ENCODE assay signal across 1 cellular context in the genomic region with DNA sequence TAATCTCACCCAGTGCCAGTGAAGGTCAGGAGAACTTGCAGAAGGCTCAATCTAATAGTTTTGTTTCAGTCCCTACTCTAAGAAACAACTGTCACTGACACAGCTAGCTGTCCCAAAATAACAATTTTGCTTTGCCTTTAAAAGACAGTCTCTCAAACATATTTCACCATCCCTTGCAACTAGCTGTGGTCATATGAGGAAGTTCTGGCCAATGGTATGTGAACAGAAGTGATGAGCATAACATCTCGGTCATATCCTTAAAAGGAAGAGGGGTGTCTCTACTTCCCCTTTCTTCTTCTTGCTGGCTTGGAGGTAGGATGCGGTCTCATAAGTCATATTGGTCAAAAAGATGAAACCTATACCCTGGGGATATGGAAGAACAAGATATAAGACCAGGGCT.
TF ChIP-seq lines count a peak whose summit lies in the region.

No MANE protein-coding gene starts in this region.

TF ChIP-seq in H1, 55 proteins besides CTCF, POLR2A, EP300 and RAD21:
- TF ChIP-seq, protein P1, sequence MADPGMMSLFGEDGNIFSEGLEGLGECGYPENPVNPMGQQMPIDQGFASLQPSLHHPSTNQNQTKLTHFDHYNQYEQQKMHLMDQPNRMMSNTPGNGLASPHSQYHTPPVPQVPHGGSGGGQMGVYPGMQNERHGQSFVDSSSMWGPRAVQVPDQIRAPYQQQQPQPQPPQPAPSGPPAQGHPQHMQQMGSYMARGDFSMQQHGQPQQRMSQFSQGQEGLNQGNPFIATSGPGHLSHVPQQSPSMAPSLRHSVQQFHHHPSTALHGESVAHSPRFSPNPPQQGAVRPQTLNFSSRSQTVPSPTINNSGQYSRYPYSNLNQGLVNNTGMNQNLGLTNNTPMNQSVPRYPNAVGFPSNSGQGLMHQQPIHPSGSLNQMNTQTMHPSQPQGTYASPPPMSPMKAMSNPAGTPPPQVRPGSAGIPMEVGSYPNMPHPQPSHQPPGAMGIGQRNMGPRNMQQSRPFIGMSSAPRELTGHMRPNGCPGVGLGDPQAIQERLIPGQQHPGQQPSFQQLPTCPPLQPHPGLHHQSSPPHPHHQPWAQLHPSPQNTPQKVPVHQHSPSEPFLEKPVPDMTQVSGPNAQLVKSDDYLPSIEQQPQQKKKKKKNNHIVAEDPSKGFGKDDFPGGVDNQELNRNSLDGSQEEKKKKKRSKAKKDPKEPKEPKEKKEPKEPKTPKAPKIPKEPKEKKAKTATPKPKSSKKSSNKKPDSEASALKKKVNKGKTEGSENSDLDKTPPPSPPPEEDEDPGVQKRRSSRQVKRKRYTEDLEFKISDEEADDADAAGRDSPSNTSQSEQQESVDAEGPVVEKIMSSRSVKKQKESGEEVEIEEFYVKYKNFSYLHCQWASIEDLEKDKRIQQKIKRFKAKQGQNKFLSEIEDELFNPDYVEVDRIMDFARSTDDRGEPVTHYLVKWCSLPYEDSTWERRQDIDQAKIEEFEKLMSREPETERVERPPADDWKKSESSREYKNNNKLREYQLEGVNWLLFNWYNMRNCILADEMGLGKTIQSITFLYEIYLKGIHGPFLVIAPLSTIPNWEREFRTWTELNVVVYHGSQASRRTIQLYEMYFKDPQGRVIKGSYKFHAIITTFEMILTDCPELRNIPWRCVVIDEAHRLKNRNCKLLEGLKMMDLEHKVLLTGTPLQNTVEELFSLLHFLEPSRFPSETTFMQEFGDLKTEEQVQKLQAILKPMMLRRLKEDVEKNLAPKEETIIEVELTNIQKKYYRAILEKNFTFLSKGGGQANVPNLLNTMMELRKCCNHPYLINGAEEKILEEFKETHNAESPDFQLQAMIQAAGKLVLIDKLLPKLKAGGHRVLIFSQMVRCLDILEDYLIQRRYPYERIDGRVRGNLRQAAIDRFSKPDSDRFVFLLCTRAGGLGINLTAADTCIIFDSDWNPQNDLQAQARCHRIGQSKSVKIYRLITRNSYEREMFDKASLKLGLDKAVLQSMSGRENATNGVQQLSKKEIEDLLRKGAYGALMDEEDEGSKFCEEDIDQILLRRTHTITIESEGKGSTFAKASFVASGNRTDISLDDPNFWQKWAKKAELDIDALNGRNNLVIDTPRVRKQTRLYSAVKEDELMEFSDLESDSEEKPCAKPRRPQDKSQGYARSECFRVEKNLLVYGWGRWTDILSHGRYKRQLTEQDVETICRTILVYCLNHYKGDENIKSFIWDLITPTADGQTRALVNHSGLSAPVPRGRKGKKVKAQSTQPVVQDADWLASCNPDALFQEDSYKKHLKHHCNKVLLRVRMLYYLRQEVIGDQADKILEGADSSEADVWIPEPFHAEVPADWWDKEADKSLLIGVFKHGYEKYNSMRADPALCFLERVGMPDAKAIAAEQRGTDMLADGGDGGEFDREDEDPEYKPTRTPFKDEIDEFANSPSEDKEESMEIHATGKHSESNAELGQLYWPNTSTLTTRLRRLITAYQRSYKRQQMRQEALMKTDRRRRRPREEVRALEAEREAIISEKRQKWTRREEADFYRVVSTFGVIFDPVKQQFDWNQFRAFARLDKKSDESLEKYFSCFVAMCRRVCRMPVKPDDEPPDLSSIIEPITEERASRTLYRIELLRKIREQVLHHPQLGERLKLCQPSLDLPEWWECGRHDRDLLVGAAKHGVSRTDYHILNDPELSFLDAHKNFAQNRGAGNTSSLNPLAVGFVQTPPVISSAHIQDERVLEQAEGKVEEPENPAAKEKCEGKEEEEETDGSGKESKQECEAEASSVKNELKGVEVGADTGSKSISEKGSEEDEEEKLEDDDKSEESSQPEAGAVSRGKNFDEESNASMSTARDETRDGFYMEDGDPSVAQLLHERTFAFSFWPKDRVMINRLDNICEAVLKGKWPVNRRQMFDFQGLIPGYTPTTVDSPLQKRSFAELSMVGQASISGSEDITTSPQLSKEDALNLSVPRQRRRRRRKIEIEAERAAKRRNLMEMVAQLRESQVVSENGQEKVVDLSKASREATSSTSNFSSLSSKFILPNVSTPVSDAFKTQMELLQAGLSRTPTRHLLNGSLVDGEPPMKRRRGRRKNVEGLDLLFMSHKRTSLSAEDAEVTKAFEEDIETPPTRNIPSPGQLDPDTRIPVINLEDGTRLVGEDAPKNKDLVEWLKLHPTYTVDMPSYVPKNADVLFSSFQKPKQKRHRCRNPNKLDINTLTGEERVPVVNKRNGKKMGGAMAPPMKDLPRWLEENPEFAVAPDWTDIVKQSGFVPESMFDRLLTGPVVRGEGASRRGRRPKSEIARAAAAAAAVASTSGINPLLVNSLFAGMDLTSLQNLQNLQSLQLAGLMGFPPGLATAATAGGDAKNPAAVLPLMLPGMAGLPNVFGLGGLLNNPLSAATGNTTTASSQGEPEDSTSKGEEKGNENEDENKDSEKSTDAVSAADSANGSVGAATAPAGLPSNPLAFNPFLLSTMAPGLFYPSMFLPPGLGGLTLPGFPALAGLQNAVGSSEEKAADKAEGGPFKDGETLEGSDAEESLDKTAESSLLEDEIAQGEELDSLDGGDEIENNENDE (IDR thresholded peaks at IDR 0.05; ENCODE audit: insufficient replicate concordance, low read length): no peak
- no peak for TF ChIP-seq POU5F1 (IDR thresholded peaks at IDR 0.05; ENCODE audit: low read depth, low read length)
- TF ChIP-seq YY1 (IDR thresholded peaks at IDR 0.05; ENCODE audit: low read depth, low read length): no peak
- no peak for TF ChIP-seq NANOG (IDR thresholded peaks at IDR 0.05; ENCODE audit: insufficient read depth, low read depth, low read length, poor library complexity, severe bottlenecking)
- TF ChIP-seq FOSL1 (IDR thresholded peaks at IDR 0.05; ENCODE audit: insufficient read depth, low read depth, low read length): no peak
- no peak for TF ChIP-seq ATF2 (IDR thresholded peaks at IDR 0.05; ENCODE audit: low read length)
- no peak for TF ChIP-seq USF2 (IDR thresholded peaks at IDR 0.05; ENCODE audit: low read length)
- TF ChIP-seq EZH2 (IDR thresholded peaks at IDR 0.05; ENCODE audit: low read depth, low read length, severe bottlenecking): no peak
- TF ChIP-seq ZNF274 (IDR thresholded peaks at IDR 0.05; ENCODE audit: borderline replicate concordance, extremely low read depth, low read length): no peak
- no peak for TF ChIP-seq SAP30 (IDR thresholded peaks at IDR 0.05; ENCODE audit: insufficient read depth, insufficient replicate concordance, low read length)
TF ChIP-seq in H1: peak in this region for 0.
